ENCODE assay signal across 28 cellular contexts in genomic region chr11:12271826-12272366, GRCh38.
"Had no signal": no experiment of that assay in that cellular context is flagged by ENCODE, and none has a peak within 500 bp of the region (broad histone marks: within the 10 kb centered on the region; RNA-seq: fewer than 3 reads in every experiment).

No MANE protein-coding gene starts in this region.

- H3K27me3 Mint-ChIP-seq: activated CD4-positive, alpha-beta T cell treated with anti-CD3 and anti-CD28 coated beads for 36 hours; activated naive CD8-positive, alpha-beta T cell; activated T-cell treated with anti-CD3 and anti-CD28 coated beads, Interleukin-2, amount 50 U/mL, for 24 hours; activated T-helper 17 cell treated with anti-CD3 and anti-CD28 coated beads, Interleukin-2, amount 50 U/mL, for 72 hours; naive thymus-derived CD8-positive, alpha-beta T cell had no signal

- H2AFZ ChIP-seq: parathyroid adenoma had no signal

- H3K4me3 Mint-ChIP-seq: activated CD4-positive, alpha-beta T cell treated with anti-CD3 and anti-CD28 coated beads for 36 hours; activated naive CD8-positive, alpha-beta T cell; activated T-cell treated with anti-CD3 and anti-CD28 coated beads, Interleukin-2, amount 50 U/mL, for 24 hours; activated T-helper 17 cell treated with anti-CD3 and anti-CD28 coated beads, Interleukin-2, amount 50 U/mL, for 72 hours; mesothelial cell of epicardium; naive thymus-derived CD8-positive, alpha-beta T cell; T-helper 1 cell treated with Interleukin-12 subunit alpha and Interleukin-12 subunit beta and Interleukin-4 antibody, amounts not matched to agents 30 μg/mL and 1 μg/mL, for 36 hours; WTC11 had no signal

- H3K36me3 ChIP-seq: adrenal gland, gastroesophageal sphincter, left ventricle myocardium inferior, neutrophil, spleen, thoracic aorta, upper lobe of left lung had no signal

- H3K9me3 ChIP-seq: adrenal gland, ascending aorta, gastroesophageal sphincter, left ventricle myocardium inferior, neutrophil, spleen, thoracic aorta, upper lobe of left lung had no signal

- H3K27me3 ChIP-seq: adrenal gland, ascending aorta, gastroesophageal sphincter, neutrophil, spleen, upper lobe of left lung had no signal

- H3K9me3 Mint-ChIP-seq: activated T-cell treated with anti-CD3 and anti-CD28 coated beads, Interleukin-2, amount 50 U/mL, for 24 hours; activated T-helper 17 cell treated with anti-CD3 and anti-CD28 coated beads, Interleukin-2, amount 50 U/mL, for 72 hours; mesothelial cell of epicardium; naive thymus-derived CD8-positive, alpha-beta T cell; T-helper 1 cell treated with Interleukin-12 subunit alpha and Interleukin-12 subunit beta and Interleukin-4 antibody, amounts not matched to agents 30 μg/mL and 1 μg/mL, for 36 hours; WTC11 had no signal

- H3K4me1 ChIP-seq: adrenal gland, parathyroid adenoma had no signal

- H3K36me3 Mint-ChIP-seq: activated naive CD8-positive, alpha-beta T cell; mesothelial cell of epicardium; naive thymus-derived CD8-positive, alpha-beta T cell; WTC11 had no signal

- H3K4me1 Mint-ChIP-seq: activated CD4-positive, alpha-beta T cell treated with anti-CD3 and anti-CD28 coated beads for 36 hours; activated T-helper 17 cell treated with anti-CD3 and anti-CD28 coated beads, Interleukin-2, amount 50 U/mL, for 72 hours; naive thymus-derived CD8-positive, alpha-beta T cell; WTC11 had no signal

- H3K27ac ChIP-seq: adrenal gland, epithelial cell of prostate, left ventricle myocardium inferior, neutrophil, parathyroid adenoma, spleen, upper lobe of left lung had no signal

- ATAC-seq: activated CD4-positive, alpha-beta T cell treated with anti-CD3 and anti-CD28 coated beads for 36 hours; activated T-helper 17 cell treated with anti-CD3 and anti-CD28 coated beads, Interleukin-2, amount 50 U/mL, for 72 hours; gastroesophageal sphincter; naive thymus-derived CD8-positive, alpha-beta T cell; WTC11 had no signal

- H3K27ac Mint-ChIP-seq: activated CD4-positive, alpha-beta T cell treated with anti-CD3 and anti-CD28 coated beads for 36 hours; activated naive CD8-positive, alpha-beta T cell; activated T-cell treated with anti-CD3 and anti-CD28 coated beads, Interleukin-2, amount 50 U/mL, for 24 hours; activated T-helper 17 cell treated with anti-CD3 and anti-CD28 coated beads, Interleukin-2, amount 50 U/mL, for 72 hours; mesothelial cell of epicardium; naive thymus-derived CD8-positive, alpha-beta T cell; T-helper 1 cell treated with Interleukin-12 subunit alpha and Interleukin-12 subunit beta and Interleukin-4 antibody, amounts not matched to agents 30 μg/mL and 1 μg/mL, for 36 hours; WTC11 had no signal

- DNase-seq: activated CD4-positive, alpha-beta T cell treated with anti-CD3 and anti-CD28 coated beads for 36 hours; activated CD4-positive, alpha-beta T cell treated with anti-CD3 and anti-CD28 coated beads, Interleukin-2, amount 50 U/mL, for 4 hours; activated CD8-positive, alpha-beta memory T cell treated with anti-CD3 and anti-CD28 coated beads for 24 hours; activated CD8-positive, alpha-beta memory T cell treated with anti-CD3 and anti-CD28 coated beads, Interleukin-2, amount 50 U/mL, for 4 hours; activated naive CD4-positive, alpha-beta T cell; activated T-cell treated with anti-CD3 and anti-CD28 coated beads, Interleukin-2, amount 50 U/mL, for 24 hours; adrenal gland; central memory CD4-positive, alpha-beta T cell; head of caudate nucleus; hypothalamus; left ventricle myocardium inferior; spleen; stimulated activated CD4-positive, alpha-beta T cell treated with anti-CD3 and anti-CD28 coated beads, Interleukin-4, amount 100 ng/mL, for 1 hour; stimulated activated naive CD4-positive, alpha-beta T cell treated with Interleukin-2 at 50 U/mL for 16 hours; T1000 had no signal

- H3K4me3 ChIP-seq: adrenal gland, ascending aorta, gastroesophageal sphincter, left ventricle myocardium inferior, spleen, thoracic aorta, upper lobe of left lung had no signal

- H3K9ac ChIP-seq: parathyroid adenoma had no signal
